In genomic region chr10:133324198-133324792, GRCh38 we compare ENCODE assay signal across 9 cellular contexts. TPM values are rescaled to one million over a fixed set of nuclear protein-coding genes. Genes with fewer than 3 reads are reported as not detected.
DNase-seq lines count a peak whose midpoint lies in the region; ATAC-seq and TF ChIP-seq lines count a peak whose summit lies in the region.
"Had no signal": no experiment of that assay in that cellular context is flagged by ENCODE, and none has a peak within 500 bp of the region (broad histone marks: within the 10 kb centered on the region; RNA-seq: fewer than 3 reads in every experiment).

No MANE protein-coding gene starts in this region.

- no peak overlapping the region for H3K27ac Mint-ChIP-seq in WTC11

- TF ChIP-seq CTCF in WTC11 (IDR thresholded peaks at IDR 0.05), result no peak
- no peak for TF ChIP-seq CTCF in upper lobe of left lung (IDR thresholded peaks at IDR 0.05)

- ATAC-seq in GM19043 (IDR thresholded peaks at IDR 0.05; ENCODE audit: low read depth, unreplicated experiment) (peak; percentile 72), WTC11 (peak; percentile 61), upper lobe of left lung (ENCODE audit: low FRiP score in 2 of 2) (peak in 1 of 2 donors; percentile 52), GM21576 (IDR thresholded peaks at IDR 0.05; ENCODE audit: unreplicated experiment) (no peak), GM21390 (IDR thresholded peaks at IDR 0.05; ENCODE audit: unreplicated experiment) (no peak)

- peaks cover 8% of the 10 kb centered on the region for H3K9me3 Mint-ChIP-seq in WTC11

- H3K27me3 ChIP-seq in upper lobe of left lung, result peaks cover 11 to 48% (median 37%) of the 10 kb centered on the region in 4 donors

- TF ChIP-seq EP300 in upper lobe of left lung (IDR thresholded peaks at IDR 0.05), result no peak

- TF ChIP-seq POLR2A in upper lobe of left lung (IDR thresholded peaks at IDR 0.05), result no peak

- H3K4me1 ChIP-seq in upper lobe of left lung, result peaks cover 15 to 25% (median 17%) of the 10 kb centered on the region in 4 donors

- no peaks in the 10 kb centered on the region for H3K9me3 ChIP-seq in upper lobe of left lung

- H3K36me3 ChIP-seq in upper lobe of left lung, result no peaks in the 10 kb centered on the region

- H3K4me3 Mint-ChIP-seq in WTC11, result no peak overlapping the region; the same call in 1 of the 2 replicates

- 17 to 33% methylated on average over 1 to 4 of the region's 13 CpGs for WGBS in upper lobe of left lung, 2 donors

- H3K4me3 ChIP-seq in upper lobe of left lung, result peak overlapping the region in 1 of 4 donors; percentile 12

- no peak overlapping the region for H3K27ac ChIP-seq in upper lobe of left lung

- POLR2A ChIA-PET in WTC11 (lab: Charles Lee), result no interaction called here

- peaks cover 61% of the 10 kb centered on the region for H3K27me3 Mint-ChIP-seq in WTC11 (ENCODE audit: low read depth)

- DNase-seq in NCI-H1436 (lab: John Stamatoyannopoulos, UW) (peak; percentile 84), WTC11 (ENCODE audit: low spot score) (peak; percentile 80), ecto neural progenitor cell (ENCODE audit: low spot score) (peak; percentile 81), myocyte (ENCODE audit: low read depth) (peak; percentile 47), upper lobe of left lung (peak; percentile 51 to 79)

- H3K36me3 Mint-ChIP-seq in WTC11, result 0 out of 2 replicates have a peak, but pooled peaks cover 2% of the 10 kb centered on the region

- peaks cover 12% of the 10 kb centered on the region for H3K4me1 Mint-ChIP-seq in WTC11

- CTCF ChIA-PET in WTC11 (lab: Charles Lee), result interaction anchor here (0.5 to 2.0 kb wide), 8 partner anchors 9 to 578 kb away, joined by 3 to 14 read pairs (median 6); partner anchors contain the start of genes FUOM and PRAP1

TF ChIP-seq in WTC11, 78 proteins besides CTCF, POLR2A, EP300 and RAD21:
- no peak for TF ChIP-seq ZNF317 (CRISPR knock-in tag; IDR thresholded peaks at IDR 0.05; ENCODE audit: borderline replicate concordance, low read depth)
- TF ChIP-seq ZNF121 (CRISPR knock-in tag; IDR thresholded peaks at IDR 0.05), result peak; percentile 46; the same call in 1 of the 2 replicates
- TF ChIP-seq, protein P1, sequence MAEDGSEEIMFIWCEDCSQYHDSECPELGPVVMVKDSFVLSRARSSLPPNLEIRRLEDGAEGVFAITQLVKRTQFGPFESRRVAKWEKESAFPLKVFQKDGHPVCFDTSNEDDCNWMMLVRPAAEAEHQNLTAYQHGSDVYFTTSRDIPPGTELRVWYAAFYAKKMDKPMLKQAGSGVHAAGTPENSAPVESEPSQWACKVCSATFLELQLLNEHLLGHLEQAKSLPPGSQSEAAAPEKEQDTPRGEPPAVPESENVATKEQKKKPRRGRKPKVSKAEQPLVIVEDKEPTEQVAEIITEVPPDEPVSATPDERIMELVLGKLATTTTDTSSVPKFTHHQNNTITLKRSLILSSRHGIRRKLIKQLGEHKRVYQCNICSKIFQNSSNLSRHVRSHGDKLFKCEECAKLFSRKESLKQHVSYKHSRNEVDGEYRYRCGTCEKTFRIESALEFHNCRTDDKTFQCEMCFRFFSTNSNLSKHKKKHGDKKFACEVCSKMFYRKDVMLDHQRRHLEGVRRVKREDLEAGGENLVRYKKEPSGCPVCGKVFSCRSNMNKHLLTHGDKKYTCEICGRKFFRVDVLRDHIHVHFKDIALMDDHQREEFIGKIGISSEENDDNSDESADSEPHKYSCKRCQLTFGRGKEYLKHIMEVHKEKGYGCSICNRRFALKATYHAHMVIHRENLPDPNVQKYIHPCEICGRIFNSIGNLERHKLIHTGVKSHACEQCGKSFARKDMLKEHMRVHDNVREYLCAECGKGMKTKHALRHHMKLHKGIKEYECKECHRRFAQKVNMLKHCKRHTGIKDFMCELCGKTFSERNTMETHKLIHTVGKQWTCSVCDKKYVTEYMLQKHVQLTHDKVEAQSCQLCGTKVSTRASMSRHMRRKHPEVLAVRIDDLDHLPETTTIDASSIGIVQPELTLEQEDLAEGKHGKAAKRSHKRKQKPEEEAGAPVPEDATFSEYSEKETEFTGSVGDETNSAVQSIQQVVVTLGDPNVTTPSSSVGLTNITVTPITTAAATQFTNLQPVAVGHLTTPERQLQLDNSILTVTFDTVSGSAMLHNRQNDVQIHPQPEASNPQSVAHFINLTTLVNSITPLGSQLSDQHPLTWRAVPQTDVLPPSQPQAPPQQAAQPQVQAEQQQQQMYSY (CRISPR knock-in tag; IDR thresholded peaks at IDR 0.05), result peak; percentile 76; the same call in 1 of the 2 replicates
- TF ChIP-seq RORB (CRISPR knock-in tag; IDR thresholded peaks at IDR 0.05), result no peak
- no peak for TF ChIP-seq ZNF232 (CRISPR knock-in tag; IDR thresholded peaks at IDR 0.05)

RNA-seq across cellular contexts. Expression of gene CALY, which starts 12.4 kb away (rescaled TPM):
- total RNA-seq in WTC11 (2021) (0.63 to 1.8 TPM (median 1.4 TPM) in 3 replicates), myocyte (0.16 TPM in 1 of 2 replicates, not detected in the other), upper lobe of left lung (1 to 10 TPM in 1 of 6 donors, not detected in 5; 7.4 TPM)
- polyA plus RNA-seq in myocyte (2012), result 0.43 TPM

RNA-seq across cellular contexts. Expression of gene ZNF511, which starts 15.6 kb away (rescaled TPM):
- total RNA-seq in WTC11 (2021) (69.6 to 86.4 TPM (median 73.2 TPM) in 3 replicates), myocyte (25.3 and 25.8 TPM in 2 replicates), upper lobe of left lung (10 to 100 TPM; 12.6 to 44.2 (median 33.0) TPM)
- polyA plus RNA-seq in myocyte (2012), result 24.1 TPM

RNA-seq across cellular contexts. Expression of gene TUBGCP2, which starts 15.6 kb away (rescaled TPM):
- 53.2 to 62.5 TPM (median 53.8 TPM) in 3 replicates for total RNA-seq in WTC11 (2021)
- total RNA-seq in myocyte, result 66.3 and 71.5 TPM in 2 replicates
- polyA plus RNA-seq in myocyte (2012), result 69.2 TPM
- total RNA-seq in upper lobe of left lung, result 100 to 1,000 TPM in 1 of 6 donors, 10 to 100 TPM in 5; 41.7 to 106 (median 56.3) TPM

RNA-seq across cellular contexts. Expression of gene PRAP1, which starts 22.9 kb away (rescaled TPM):
- total RNA-seq in WTC11 (2021) (0.31 to 0.48 TPM in 2 of 3 replicates, not detected in the other), myocyte (not detected in 2 replicates), upper lobe of left lung (not detected)
- not detected for polyA plus RNA-seq in myocyte (2012)
- total RNA-seq: T-helper 1 cell treated with Interleukin-12 subunit alpha and Interleukin-12 subunit beta and Interleukin-4 antibody, amounts not matched to agents 30 ng/mL and 1 ng/mL, for 36 hours had no signal

RNA-seq across cellular contexts. Expression of gene FUOM, which starts 33.5 kb away (rescaled TPM):
- total RNA-seq in WTC11 (2021), result 31.3 to 40.5 TPM (median 33.8 TPM) in 3 replicates
- 8.2 and 9.8 TPM in 2 replicates for total RNA-seq in myocyte
- 12.7 TPM for polyA plus RNA-seq in myocyte (2012)
- 10 to 100 TPM; 15.4 to 37.5 (median 26.0) TPM for total RNA-seq in upper lobe of left lung

Comparison
In these comparisons a context has a peak if more than half of its experiments do, and no peak if none do; other contexts are left out.
1. ATAC-seq: peak in GM19043 (single experiment) and WTC11 (single experiment); none in GM21576 (single experiment) and GM21390 (single experiment).
2. Peak in every context shown above with its lines, with median percentiles within 50 percentile points of each other: DNase-seq.